18 cellular contexts compared by ENCODE assay signal in genomic region chr5:14488697-14489096, GRCh38.
DNase-seq lines count a peak whose midpoint lies in the region; ATAC-seq, FAIRE-seq and TF ChIP-seq lines count a peak whose summit lies in the region.
"Had no signal": no experiment of that assay in that cellular context is flagged by ENCODE, and none has a peak within 500 bp of the region (broad histone marks: within the 10 kb centered on the region; RNA-seq: fewer than 3 reads in every experiment).

No MANE protein-coding gene starts in this region.

- peaks cover 63% of the 10 kb centered on the region for H3K36me3 ChIP-seq in Panc1 (ENCODE audit: control insufficient read depth, insufficient read depth, low read length)
- peaks cover 45% of the 10 kb centered on the region for H3K36me3 ChIP-seq in endodermal cell (ENCODE audit: control insufficient read depth, insufficient read depth, low read length)
- peaks cover 92% of the 10 kb centered on the region for H3K36me3 ChIP-seq in lower lobe of right lung
- peaks cover 72% of the 10 kb centered on the region for H3K36me3 ChIP-seq in PC-3 (ENCODE audit: low read depth, low read length)

- peak overlapping the region; percentile 57 for H3K27ac Mint-ChIP-seq in activated naive CD4-positive, alpha-beta T cell treated with anti-CD3 and anti-CD28 coated beads, Interleukin-2, amount 50 U/mL, for 24 hours
- H3K27ac Mint-ChIP-seq in endodermal cell = no peak overlapping the region

- no peaks in the 10 kb centered on the region for H4K20me1 ChIP-seq in PC-3 (ENCODE audit: low read length)

- CTCF ChIA-PET in Panc1 (lab: Charles Lee) (no interaction called here), PC-3 (lab: Charles Lee) (no interaction called here)

- no peak for DNase-seq in activated naive CD4-positive, alpha-beta T cell treated with Interleukin-2 at 50 U/mL for 16 hours
- no peak for DNase-seq in Panc1 (ENCODE audit: low read depth, low spot score)
- peak; percentile 32 for DNase-seq in endodermal cell
- peak; percentile 50 for DNase-seq in retina
- no peak for DNase-seq in lower lobe of right lung
- DNase-seq in PC-3 = no peak
- no peak for DNase-seq in H54 (ENCODE audit: insufficient read length, low spot score)
- DNase-seq: 8988T, DMS 273 treated with DMSO at 0.1 percent for 48 hours, MM.1S, NCI-H1105 treated with DMSO at 0.1 percent for 48 hours, NCI-H1930, NCI-H2171, NCI-H446 treated with DMSO at 0.1 percent for 48 hours, NCI-H748 treated with DMSO at 0.1 percent for 48 hours, PC-9 had no signal

- H3F3A ChIP-seq in PC-3 (ENCODE audit: low read length, unreplicated experiment) = no peaks in the 10 kb centered on the region

- POLR2A ChIA-PET in Panc1 (lab: Charles Lee) (no interaction called here), PC-3 (lab: Charles Lee; ENCODE audit: unreplicated experiment) (no interaction called here)

- no peaks in the 10 kb centered on the region for H3K4me1 Mint-ChIP-seq in activated naive CD4-positive, alpha-beta T cell treated with anti-CD3 and anti-CD28 coated beads, Interleukin-2, amount 50 U/mL, for 24 hours
- no peaks in the 10 kb centered on the region for H3K4me1 Mint-ChIP-seq in endodermal cell

- H3K27ac ChIP-seq in Panc1 (ENCODE audit: low read length) (no peak overlapping the region), endodermal cell (ENCODE audit: low read depth, low read length) (no peak overlapping the region), lower lobe of right lung (no peak overlapping the region), PC-3 (ENCODE audit: low read length) (no peak overlapping the region)
- H3K27ac ChIP-seq: KMS-11, PC-9 had no signal

- no peaks in the 10 kb centered on the region for H3K27me3 ChIP-seq in Panc1 (ENCODE audit: control insufficient read depth, insufficient read depth, low read length)
- no peaks in the 10 kb centered on the region for H3K27me3 ChIP-seq in endodermal cell (ENCODE audit: control insufficient read depth, insufficient read depth, low read length, poor library complexity, severe bottlenecking)
- H3K27me3 ChIP-seq in lower lobe of right lung (ENCODE audit: low read depth) = no peaks in the 10 kb centered on the region
- H3K27me3 ChIP-seq in PC-3 (ENCODE audit: low read length) = no peaks in the 10 kb centered on the region

- TF ChIP-seq POLR2A in H54 (IDR thresholded peaks at IDR 0.05; ENCODE audit: low read depth, low read length) = no peak

- no peak overlapping the region for H3K4me3 Mint-ChIP-seq in activated naive CD4-positive, alpha-beta T cell treated with anti-CD3 and anti-CD28 coated beads, Interleukin-2, amount 50 U/mL, for 24 hours
- H3K4me3 Mint-ChIP-seq in endodermal cell = no peak overlapping the region

- H3K27me3 Mint-ChIP-seq in activated naive CD4-positive, alpha-beta T cell treated with anti-CD3 and anti-CD28 coated beads, Interleukin-2, amount 50 U/mL, for 24 hours = no peaks in the 10 kb centered on the region
- H3K27me3 Mint-ChIP-seq in endodermal cell (ENCODE audit: insufficient read depth) = no peaks in the 10 kb centered on the region

- FAIRE-seq in H54 (lab: Jason Lieb, UNC) = no peak

- no peak overlapping the region for H3K4me3 ChIP-seq in Panc1 (ENCODE audit: low read depth in 2 of 2, low read length in 2 of 2)
- H3K4me3 ChIP-seq in endodermal cell (ENCODE audit: low read length) = no peak overlapping the region
- H3K4me3 ChIP-seq in lower lobe of right lung = no peak overlapping the region
- H3K4me3 ChIP-seq in PC-3 (ENCODE audit: low read length) = no peak overlapping the region
- H3K4me3 ChIP-seq: PC-9 had no signal

- no peaks in the 10 kb centered on the region for H3K9me3 Mint-ChIP-seq in activated naive CD4-positive, alpha-beta T cell treated with anti-CD3 and anti-CD28 coated beads, Interleukin-2, amount 50 U/mL, for 24 hours
- H3K9me3 Mint-ChIP-seq in endodermal cell = no peaks in the 10 kb centered on the region

- TF ChIP-seq CTCF in Panc1 (IDR thresholded peaks at IDR 0.05) = no peak
- TF ChIP-seq CTCF in endodermal cell (conservative IDR thresholded peaks at IDR 0.05) = no peak
- TF ChIP-seq CTCF in lower lobe of right lung (IDR thresholded peaks at IDR 0.05) = no peak
- no peak for TF ChIP-seq CTCF in PC-3 (conservative IDR thresholded peaks at IDR 0.05; ENCODE audit: low read depth, low read length)

- peaks cover 2% of the 10 kb centered on the region for H3K36me3 Mint-ChIP-seq in activated naive CD4-positive, alpha-beta T cell treated with anti-CD3 and anti-CD28 coated beads, Interleukin-2, amount 50 U/mL, for 24 hours
- peaks cover 53% of the 10 kb centered on the region for H3K36me3 Mint-ChIP-seq in endodermal cell (ENCODE audit: low read depth)

- no peak overlapping the region for H3K4me2 ChIP-seq in PC-3 (ENCODE audit: low read length)
- H3K4me2 ChIP-seq: KMS-11, PC-9 had no signal

- in situ Hi-C loops in Panc1 (cut with HindIII; ENCODE audit: low pct_unique_long_range_greater_than_20kb, low sequenced_read_pairs) = no loop called here

- BruUV-seq in Panc1 (replicated peaks; lab: Mats Ljungman, UMichigan) (TSS peak; percentile 41), PC-3 (replicated peaks; lab: Mats Ljungman, UMichigan) (no TSS peak)

- no peaks in the 10 kb centered on the region for H3K9me3 ChIP-seq in Panc1 (ENCODE audit: control insufficient read depth, insufficient read depth, low read depth, low read length)
- no peaks in the 10 kb centered on the region for H3K9me3 ChIP-seq in endodermal cell (ENCODE audit: control insufficient read depth, low read length)
- H3K9me3 ChIP-seq in lower lobe of right lung = no peaks in the 10 kb centered on the region
- no peaks in the 10 kb centered on the region for H3K9me3 ChIP-seq in PC-3 (ENCODE audit: low read length)

- ATAC-seq in Panc1 (no peak), lower lobe of right lung (no peak), PC-3 (no peak)

- no peaks in the 10 kb centered on the region for H3K79me2 ChIP-seq in PC-3 (ENCODE audit: low read length)

- H3K4me1 ChIP-seq in Panc1 (ENCODE audit: control insufficient read depth, insufficient read depth, low read length) (no peaks in the 10 kb centered on the region), endodermal cell (ENCODE audit: control insufficient read depth, insufficient read depth, low read length) (no peaks in the 10 kb centered on the region), lower lobe of right lung (peaks cover 13% of the 10 kb centered on the region), PC-3 (ENCODE audit: insufficient read depth, low read length) (peaks cover 13% of the 10 kb centered on the region; the same call in 1 of the 2 replicates)

- H3K9me2 ChIP-seq in PC-3 (replicated peaks; ENCODE audit: low read length) = no peaks in the 10 kb centered on the region

- no peak overlapping the region for H2AFZ ChIP-seq in PC-3 (ENCODE audit: low read length)
- H2AFZ ChIP-seq: PC-9 had no signal

- 88 to 97% methylated on average over 5 to 12 of the region's 12 CpGs for WGBS in endodermal cell (ENCODE audit: insufficient coverage in 1 of 2, insufficient read length in 1 of 2), 2 experiments

- intact Hi-C loops in Panc1 (cut with micrococcal nuclease; ENCODE audit: unreplicated experiment) (no loop called here), lower lobe of right lung (cut with DNase I) (no loop called here), PC-3 (cut with micrococcal nuclease) (no loop called here)

- H3K9ac ChIP-seq in endodermal cell (ENCODE audit: extremely low read depth, low read length, poor library complexity, severe bottlenecking) = no peak overlapping the region
- no peak overlapping the region for H3K9ac ChIP-seq in PC-3 (ENCODE audit: low read length)
- H3K9ac ChIP-seq: KMS-11 had no signal

Comparison
In these comparisons a context has a peak if more than half of its experiments do, and no peak if none do; other contexts are left out.
1. DNase-seq: peak in endodermal cell (single experiment) and retina (single experiment); none in activated naive CD4-positive, alpha-beta T cell treated with Interleukin-2 at 50 U/mL for 16 hours (single experiment), Panc1 (single experiment), lower lobe of right lung (single experiment), PC-3 (single experiment) and H54 (single experiment).